ENCODE assay signal across 21 cellular contexts in the genomic region with DNA sequence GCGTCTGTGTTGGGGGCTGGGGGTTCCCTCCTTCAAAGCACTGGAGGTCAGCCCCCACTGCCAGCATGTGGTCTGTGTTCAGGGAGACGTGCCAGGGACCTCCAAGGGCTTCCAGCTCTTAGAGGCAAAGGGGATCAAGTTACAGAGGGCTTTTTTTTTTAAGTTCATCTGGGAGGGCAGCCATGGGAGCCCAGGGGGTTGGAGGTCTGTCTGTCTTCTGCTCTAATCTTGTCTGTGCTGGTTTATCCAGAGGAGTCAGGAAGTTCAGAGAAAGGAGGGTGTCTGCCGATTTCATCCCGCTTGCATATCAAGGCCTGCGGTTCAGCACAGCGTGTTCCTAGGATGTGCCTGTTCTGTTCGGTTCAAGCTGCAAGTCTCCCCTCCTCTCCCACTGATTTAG.
A peak's percentile ranks its signal among the peaks of the same experiment; 100 is the strongest.
DNase-seq lines count a peak whose midpoint lies in the region; ATAC-seq lines count a peak whose summit lies in the region.
"Had no signal": no experiment of that assay in that cellular context is flagged by ENCODE, and none has a peak within 500 bp of the region (broad histone marks: within the 10 kb centered on the region; RNA-seq: fewer than 3 reads in every experiment).

No MANE protein-coding gene starts in this region.

- H3K4me1 ChIP-seq in iPS-20b (ENCODE audit: insufficient read depth, low read length): peaks cover 33% of the 10 kb centered on the region
- H3K4me1 ChIP-seq: psoas muscle had no signal

- DNase-seq in HT1080 (ENCODE audit: low read depth) (peak; percentile 1), SK-N-DZ (ENCODE audit: low spot score) (peak; percentile 62), sciatic nerve (ENCODE audit: low spot score) (no peak), SHP77 treated with DMSO at 0.1 percent for 48 hours (lab: John Stamatoyannopoulos, UW) (no peak), NCI-H748 (lab: John Stamatoyannopoulos, UW; ENCODE audit: unreplicated experiment) (no peak), 8988T (no peak), GDM1 (lab: John Stamatoyannopoulos, UW) (no peak)
- DNase-seq: activated CD4-positive, CD25-positive, alpha-beta regulatory T cell; activated CD8-positive, alpha-beta T cell treated with anti-CD3 and anti-CD28 coated beads for 36 hours; activated naive CD4-positive, alpha-beta T cell; activated T-cell treated with anti-CD3 and anti-CD28 coated beads, Interleukin-2, amount 50 U/mL, for 1 hour; CD8-positive, alpha-beta T cell; cerebellar nuclear complex; mesenchymal stem cell; NCI-H1417; NCI-H526 treated with DMSO at 0.1 percent for 48 hours; psoas muscle; stimulated activated CD4-positive, alpha-beta T cell treated with anti-CD3 and anti-CD28 coated beads, Interleukin-12 subunit alpha, Interleukin-12 subunit beta, amount 100 ng/mL, for 4 hours had no signal

- peak; percentile 60 for ATAC-seq in sciatic nerve
- ATAC-seq: activated CD8-positive, alpha-beta T cell treated with anti-CD3 and anti-CD28 coated beads for 36 hours; CD8-positive, alpha-beta T cell; natural killer cell treated with Interleukin-12 subunit alpha and Interleukin-12 subunit beta and Interleukin-15 and Interleukin-18, amount 100 ng/mL, for 72 hours; psoas muscle had no signal

- peaks cover 33% of the 10 kb centered on the region for H3K27me3 ChIP-seq in iPS-20b (ENCODE audit: insufficient read depth, low read length)

- H3K9ac ChIP-seq in iPS-20b (ENCODE audit: low read depth, low read length): no peak overlapping the region

- H3K27ac ChIP-seq in iPS-20b (ENCODE audit: low read length): no peak overlapping the region
- H3K27ac ChIP-seq: psoas muscle, suprapubic skin had no signal

- H3K36me3 ChIP-seq in iPS-20b (ENCODE audit: insufficient read depth, low read depth, low read length): no peaks in the 10 kb centered on the region
- H3K36me3 ChIP-seq: suprapubic skin had no signal

- no peaks in the 10 kb centered on the region; the same call in 1 of the 2 replicates for H3K9me3 ChIP-seq in iPS-20b (ENCODE audit: insufficient read depth, low read depth, low read length)
- H3K9me3 ChIP-seq: psoas muscle, suprapubic skin had no signal

- peak overlapping the region; percentile 45; the same call in 1 of the 2 replicates for H3K4me3 ChIP-seq in iPS-20b (ENCODE audit: low read length)
- H3K4me3 ChIP-seq: psoas muscle, suprapubic skin had no signal

- intact Hi-C loops in sciatic nerve (cut with DNase I): no loop called here

Comparison
In these comparisons a context has a peak if more than half of its experiments do, and no peak if none do; other contexts are left out.
1. DNase-seq: peak in HT1080 (single experiment) and SK-N-DZ (single experiment); none in sciatic nerve (single experiment), SHP77 treated with DMSO at 0.1 percent for 48 hours (single experiment), NCI-H748 (single experiment), 8988T (single experiment) and GDM1 (single experiment).